In the genomic region with DNA sequence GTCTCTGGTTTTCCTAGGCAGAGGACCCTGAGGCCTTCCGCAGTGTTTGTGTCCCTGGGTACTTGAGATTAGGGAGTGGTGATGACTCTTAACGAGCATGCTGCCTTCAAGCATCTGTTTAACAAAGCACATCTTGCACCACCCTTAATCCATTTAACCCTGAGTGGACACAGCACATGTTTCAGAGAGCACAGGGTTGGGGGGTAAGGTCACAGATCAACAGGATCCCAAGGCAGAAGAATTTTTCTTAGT, we compare ENCODE assay signal across 6 cellular contexts. TPM values are rescaled to one million over a fixed set of nuclear protein-coding genes. Genes with fewer than 3 reads are reported as not detected.
DNase-seq lines count a peak whose midpoint lies in the region; ATAC-seq, FAIRE-seq and TF ChIP-seq lines count a peak whose summit lies in the region.
"Not testable (repeated sequence)": the region's sequence is repeated elsewhere in the genome, so short reads cannot be mapped to it uniquely, and the experiment has no call there.

No MANE protein-coding gene starts in this region.

- not testable (repeated sequence) for DNase-seq in K562 (ENCODE audit: extremely low read depth in 1 of 4, low spot score in 3 of 4); MCF 10A (ENCODE audit: unreplicated experiment); glutamatergic neuron; mesothelial cell of epicardium (ENCODE audit: low spot score in 2 of 2, unreplicated experiment in 2 of 2); neural crest cell (ENCODE audit: low read depth, low spot score)

- WGBS in K562 (ENCODE audit: insufficient coverage, low coverage, missing lambda C conversion rate): no CpG with 5 or more reads among the region's 2 CpGs

- TF ChIP-seq EP300 in K562 (IDR thresholded peaks at IDR 0.05; ENCODE audit: low read length): not testable (repeated sequence)

- intact Hi-C loops in K562 (cut with micrococcal nuclease); MCF 10A (cut with micrococcal nuclease): not testable (repeated sequence)

- POLR2A ChIA-PET in HEK293 (lab: Yijun Ruan, JAX): not testable (repeated sequence)
- POLR2A ChIA-PET in K562 (lab: Yijun Ruan, JAX): interaction anchor here (1.8 kb wide), 1 partner anchor 31 kb away, joined by 6 read pairs; no protein-coding TSS in a partner anchor
- POLR2A ChIA-PET in MCF 10A (lab: Yijun Ruan, JAX): interaction anchor here (1.0 to 1.5 kb wide), 2 partner anchors 11 to 16 kb away, joined by 3 to 7 read pairs; no protein-coding TSS in a partner anchor

- H4K20me1 ChIP-seq in K562 (replicated peaks; ENCODE audit: control insufficient read depth, insufficient read depth, low read length): not testable (repeated sequence)

- in situ Hi-C loops in K562 (cut with MboI): not testable (repeated sequence)

- not testable (repeated sequence) for BruUV-seq in K562 (replicated peaks; lab: Mats Ljungman, UMichigan); MCF 10A (replicated peaks; lab: Mats Ljungman, UMichigan)

- ATAC-seq in K562: not testable (repeated sequence)

- CTCF ChIA-PET in HEK293 (lab: Yijun Ruan, JAX): interaction anchor here (0.6 to 1.4 kb wide), 2 partner anchors 13 to 124 kb away, joined by 3 to 4 read pairs; no protein-coding TSS in a partner anchor
- CTCF ChIA-PET in K562 (lab: Yijun Ruan, JAX; ENCODE audit: low intra/inter-chr PET ratio): interaction anchor here (0.6 kb wide), 1 partner anchor 42 kb away, joined by 3 read pairs; no protein-coding TSS in a partner anchor
- CTCF ChIA-PET in MCF 10A (lab: Yijun Ruan, JAX): not testable (repeated sequence)

- not testable (repeated sequence) for H3K4me3 ChIP-seq in HEK293 (ENCODE audit: low read depth, low read length); K562

- FAIRE-seq in K562 (lab: Jason Lieb, UNC): not testable (repeated sequence)

- not testable (repeated sequence) for H3K36me3 Mint-ChIP-seq in MCF 10A (ENCODE audit: insufficient read depth, unreplicated experiment); glutamatergic neuron (ENCODE audit: unreplicated experiment); mesothelial cell of epicardium; neural crest cell (ENCODE audit: low read depth)

- H2AFZ ChIP-seq in K562 (ENCODE audit: low read depth, low read length): not testable (repeated sequence)

- H3K9ac ChIP-seq in K562 (ENCODE audit: insufficient read depth in 1 of 2, low read depth in 2 of 2, low read length in 2 of 2): not testable (repeated sequence)

- peaks cover 49% of the 10 kb centered on the region for H3K79me2 ChIP-seq in K562 (ENCODE audit: control insufficient read depth, insufficient read depth, low read length)

- not testable (repeated sequence) for TF ChIP-seq RAD21 in K562 (CRISPR knock-in tag; conservative IDR thresholded peaks at IDR 0.05 in 1 of 2, IDR thresholded peaks at IDR 0.05 in 1 of 2)

- H3K27ac ChIP-seq in HEK293 (ENCODE audit: extremely low read depth, low read depth, low read length); K562 (ENCODE audit: extremely low read depth, low read depth, low read length): not testable (repeated sequence)

- not testable (repeated sequence) for H3K27me3 ChIP-seq in K562 (ENCODE audit: control insufficient read depth in 2 of 2, insufficient read depth in 2 of 2, low read length in 2 of 2)

- not testable (repeated sequence) for H3K4me2 ChIP-seq in K562 (ENCODE audit: insufficient read depth, low read length)

- not testable (repeated sequence) for H3K4me1 ChIP-seq in HEK293 (ENCODE audit: control insufficient read depth, insufficient read depth, low read length); K562 (replicated peaks in 1 of 2; ENCODE audit: control insufficient read depth in 2 of 2, insufficient read depth in 2 of 2, low read length in 2 of 2)

- not testable (repeated sequence) for H3K9me1 ChIP-seq in K562 (ENCODE audit: control insufficient read depth, insufficient read depth, low read length)

- not testable (repeated sequence) for H3K36me3 ChIP-seq in HEK293 (ENCODE audit: control insufficient read depth in 2 of 2, insufficient read depth in 1 of 2, low read length in 2 of 2); K562 (ENCODE audit: control insufficient read depth, insufficient read depth, low read length)

- H3K4me1 Mint-ChIP-seq in MCF 10A (ENCODE audit: insufficient read depth, unreplicated experiment): not testable (repeated sequence)
- peaks cover 35% of the 10 kb centered on the region for H3K4me1 Mint-ChIP-seq in glutamatergic neuron (ENCODE audit: low read depth, unreplicated experiment)
- H3K4me1 Mint-ChIP-seq in mesothelial cell of epicardium: peaks cover 43% of the 10 kb centered on the region
- H3K4me1 Mint-ChIP-seq in neural crest cell: peaks cover 31% of the 10 kb centered on the region

- H3K4me3 Mint-ChIP-seq in MCF 10A (ENCODE audit: unreplicated experiment); mesothelial cell of epicardium; neural crest cell: not testable (repeated sequence)
- peak overlapping the region; percentile 73 for H3K4me3 Mint-ChIP-seq in glutamatergic neuron (ENCODE audit: unreplicated experiment)

- H3K27ac Mint-ChIP-seq in MCF 10A (ENCODE audit: low read depth, unreplicated experiment): peak overlapping the region; percentile 85
- H3K27ac Mint-ChIP-seq in glutamatergic neuron (ENCODE audit: unreplicated experiment): peak overlapping the region; percentile 93
- peak overlapping the region; percentile 71 for H3K27ac Mint-ChIP-seq in mesothelial cell of epicardium
- peak overlapping the region; percentile 78 for H3K27ac Mint-ChIP-seq in neural crest cell (ENCODE audit: unreplicated experiment)

- not testable (repeated sequence) for H3K9me3 ChIP-seq in HEK293 (ENCODE audit: control insufficient read depth, insufficient read depth, low read depth, low read length); K562 (replicated peaks; ENCODE audit: control insufficient read depth, insufficient read depth, low read depth, low read length)

- TF ChIP-seq POLR2A in K562 (conservative IDR thresholded peaks at IDR 0.05): not testable (repeated sequence)

- not testable (repeated sequence) for TF ChIP-seq CTCF in HEK293 (tag by site-specific recombination; IDR thresholded peaks at IDR 0.05); K562 (IDR thresholded peaks at IDR 0.05 in 2 of 3, conservative IDR thresholded peaks at IDR 0.05 in 1 of 3; ENCODE audit: insufficient read depth in 2 of 3, low read depth in 1 of 3, low read length in 3 of 3); MCF 10A (IDR thresholded peaks at IDR 0.05; ENCODE audit: unreplicated experiment); glutamatergic neuron (IDR thresholded peaks at IDR 0.05; ENCODE audit: partially characterized antibody, unreplicated experiment); mesothelial cell of epicardium (IDR thresholded peaks at IDR 0.05; ENCODE audit: unreplicated experiment); neural crest cell (conservative IDR thresholded peaks at IDR 0.05)

- H3K9me3 Mint-ChIP-seq in MCF 10A (ENCODE audit: unreplicated experiment); glutamatergic neuron (ENCODE audit: unreplicated experiment); mesothelial cell of epicardium; neural crest cell: not testable (repeated sequence)

- not testable (repeated sequence) for H3K27me3 Mint-ChIP-seq in MCF 10A (ENCODE audit: insufficient read depth, unreplicated experiment); glutamatergic neuron (ENCODE audit: unreplicated experiment); mesothelial cell of epicardium (ENCODE audit: low read depth); neural crest cell (ENCODE audit: low read depth)

TF ChIP-seq in HEK293, 187 proteins besides CTCF, POLR2A, EP300 and RAD21:
- peak; percentile 55; the same call in 1 of the 2 replicates for TF ChIP-seq WT1 (tag by site-specific recombination; IDR thresholded peaks at IDR 0.05)
- peak; percentile 28; the same call in 1 of the 2 replicates for TF ChIP-seq KLF1 (tag by site-specific recombination; IDR thresholded peaks at IDR 0.05)

RNA-seq across cellular contexts. Expression of a gene that starts 32.2 kb away (rescaled TPM):
- 40.2 and 51.8 TPM in 2 replicates for total RNA-seq in K562 (2011; cell fraction: chromatin; rRNA removed; ENCODE audit: low replicate concordance)
- 22.0 and 24.1 TPM in 2 replicates for total RNA-seq in K562 (2011; cell fraction: nucleolus; rRNA removed)
- total RNA-seq in K562 (2011; cell fraction: nucleoplasm; rRNA removed): 41.4 and 49.4 TPM in 2 replicates
- total RNA-seq in K562 (2014; rRNA removed): 8.0 and 9.6 TPM in 2 replicates
- 12.1 and 13.9 TPM in 2 replicates for total RNA-seq in K562 (2014; rRNA removed; fragmentation: Illumina TruSeq; extraction: Trizol)
- total RNA-seq in K562 (2015; rRNA removed; fragmentation: Illumina TruSeq; extraction: Trizol): 14.7 and 15.3 TPM in 2 replicates
- 13.3 and 16.6 TPM in 2 replicates for total RNA-seq in K562 (2021)
- 10.0 and 11.8 TPM in 2 replicates for polyA plus RNA-seq in K562 (2011; rRNA removed)
- 8.6 and 8.7 TPM in 2 replicates for polyA plus RNA-seq in K562 (2011; cell fraction: cytosol; rRNA removed)
- 12.1 and 12.4 TPM in 2 replicates for polyA plus RNA-seq in K562 (2011; cell fraction: nucleus; rRNA removed)
- 7.8 and 9.6 TPM in 2 replicates for polyA plus RNA-seq in K562 (2012)
- polyA plus RNA-seq in K562 (2014; fragmentation: Illumina TruSeq; extraction: Trizol): 10.2 and 10.5 TPM in 2 replicates
- 10 to 100 TPM in 1 of 2 experiments, 1 to 10 TPM in 1; 7.0 to 12.1 TPM for polyA plus RNA-seq in K562 (2014; fragmentation: Nextera tagmentation; extraction: Ambion mirVana)
- polyA plus RNA-seq in K562 (2014; rRNA removed): 9.4 and 11.7 TPM in 2 replicates
- 23.3 and 23.9 TPM in 2 replicates for polyA minus RNA-seq in K562 (2011; rRNA and poly(A)+ RNA removed)
- 11.5 and 17.4 TPM in 2 replicates for polyA minus RNA-seq in K562 (2011; cell fraction: cytosol; rRNA and poly(A)+ RNA removed)
- 7.7 and 15.2 TPM in 2 replicates for polyA minus RNA-seq in K562 (2011; cell fraction: nucleus; rRNA and poly(A)+ RNA removed)
- total RNA-seq in MCF 10A (2022): 23.8 and 24.8 TPM in 2 replicates
- 38.1 TPM for total RNA-seq in glutamatergic neuron (ENCODE audit: unreplicated experiment)
- total RNA-seq in mesothelial cell of epicardium: 39.2 to 41.5 TPM (median 39.5 TPM) in 3 replicates
- total RNA-seq in neural crest cell: 28.2 and 30.2 TPM in 2 replicates
